ENCODE assay signal across 16 cellular contexts in the genomic region with DNA sequence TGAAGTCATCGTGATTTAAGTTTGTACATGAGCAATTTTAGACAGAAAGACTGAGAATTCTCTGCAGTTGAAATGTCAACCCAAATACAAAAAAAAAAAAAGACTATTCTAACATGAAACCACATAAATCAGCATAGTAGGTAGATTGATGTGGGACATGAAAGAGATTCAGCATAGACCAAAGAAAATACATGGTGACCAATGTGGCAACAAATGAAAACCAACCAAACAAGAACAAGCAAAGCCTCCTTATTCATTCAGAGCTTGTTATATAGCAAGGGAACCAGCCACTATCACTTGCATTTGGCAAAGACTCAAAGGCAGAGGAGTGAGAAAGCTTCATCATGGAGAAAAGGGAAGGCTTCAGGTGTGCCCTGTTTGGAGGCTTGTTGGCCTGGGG.
DNase-seq lines count a peak whose midpoint lies in the region; ATAC-seq and TF ChIP-seq lines count a peak whose summit lies in the region.
"Had no signal": no experiment of that assay in that cellular context is flagged by ENCODE, and none has a peak within 500 bp of the region (broad histone marks: within the 10 kb centered on the region; RNA-seq: fewer than 3 reads in every experiment).

No MANE protein-coding gene starts in this region.

- H3K4me1 Mint-ChIP-seq in activated naive CD8-positive, alpha-beta T cell treated with anti-CD3 and anti-CD28 coated beads, Interleukin-2, amount 10 ng/mL, durations not matched to agents 7 days and 5 days, result peaks cover 29% of the 10 kb centered on the region
- peaks cover 3% of the 10 kb centered on the region for H3K4me1 Mint-ChIP-seq in activated naive CD8-positive, alpha-beta T cell treated with anti-CD3 and anti-CD28 coated beads, Interleukin-2, amount 50 U/mL, for 24 hours

- peaks cover 8 to 18% of the 10 kb centered on the region in 2 experiments; a peak in 3 of 4 replicates for H3K4me1 ChIP-seq in SK-N-SH (ENCODE audit: control insufficient read depth in 1 of 2, insufficient read depth in 2 of 2, low read depth in 1 of 2, low read length in 1 of 2)
- H3K4me1 ChIP-seq in smooth muscle cell (ENCODE audit: low read depth), result peaks cover 6% of the 10 kb centered on the region
- H3K4me1 ChIP-seq: HAP-1 had no signal

- POLR2A ChIA-PET in SK-N-SH (lab: Yijun Ruan, JAX), result no interaction called here
- POLR2A ChIA-PET in activated naive CD8-positive, alpha-beta T cell treated with anti-CD3 and anti-CD28 coated beads, Interleukin-2, amount 10 ng/mL, durations not matched to agents 7 days and 5 days (lab: Charles Lee), result interaction anchor here (0.7 kb wide), 1 partner anchor 288 kb away, joined by 3 read pairs; no protein-coding TSS in a partner anchor

- CTCF ChIA-PET in SK-N-SH (lab: Yijun Ruan, JAX), result interaction anchor here (1.2 to 1.8 kb wide), 3 partner anchors 26 to 385 kb away, joined by 3 to 7 read pairs (median 3); no protein-coding TSS in a partner anchor

- H3K27me3 Mint-ChIP-seq in activated naive CD8-positive, alpha-beta T cell treated with anti-CD3 and anti-CD28 coated beads, Interleukin-2, amount 10 ng/mL, durations not matched to agents 7 days and 5 days, result peaks cover 46% of the 10 kb centered on the region
- peaks cover 33% of the 10 kb centered on the region for H3K27me3 Mint-ChIP-seq in activated naive CD8-positive, alpha-beta T cell treated with anti-CD3 and anti-CD28 coated beads, Interleukin-2, amount 50 U/mL, for 24 hours

- 63% methylated on average over 1 of the region's 1 CpG for WGBS in SK-N-SH (ENCODE audit: low lambda C conversion rate)
- WGBS in smooth muscle cell (ENCODE audit: low lambda C conversion rate), result 90% methylated on average over 1 of the region's 1 CpG

- in situ Hi-C loops in ACHN (cut with HindIII; ENCODE audit: low pct_ligation_motif_present, low pct_unique_long_range_greater_than_20kb, low sequenced_read_pairs), result no loop called here

- TF ChIP-seq RAD21 in SK-N-SH (IDR thresholded peaks at IDR 0.05; ENCODE audit: low read length), result no peak

- H3K4me2 ChIP-seq in SK-N-SH, result peak overlapping the region; percentile 23; the same call in 1 of the 2 replicates
- H3K4me2 ChIP-seq in smooth muscle cell, result no peak overlapping the region

- no peaks in the 10 kb centered on the region; the same call in 1 of the 2 replicates for H3K27me3 ChIP-seq in SK-N-SH (ENCODE audit: insufficient read depth)
- H3K27me3 ChIP-seq in WERI-Rb-1 (ENCODE audit: insufficient read depth, low read depth, severe bottlenecking), result peaks cover 3% of the 10 kb centered on the region
- no peaks in the 10 kb centered on the region for H3K27me3 ChIP-seq in smooth muscle cell (ENCODE audit: low read depth)

- no peak for TF ChIP-seq EP300 in SK-N-SH (IDR thresholded peaks at IDR 0.05; ENCODE audit: borderline replicate concordance in 1 of 2, low read depth in 1 of 2, low read length in 1 of 2)

- peaks cover 4% of the 10 kb centered on the region for H3K36me3 Mint-ChIP-seq in activated naive CD8-positive, alpha-beta T cell treated with anti-CD3 and anti-CD28 coated beads, Interleukin-2, amount 10 ng/mL, durations not matched to agents 7 days and 5 days
- no peaks in the 10 kb centered on the region for H3K36me3 Mint-ChIP-seq in activated naive CD8-positive, alpha-beta T cell treated with anti-CD3 and anti-CD28 coated beads, Interleukin-2, amount 50 U/mL, for 24 hours (ENCODE audit: low read depth)

- no peaks in the 10 kb centered on the region for H3K36me3 ChIP-seq in SK-N-SH (replicated peaks in 1 of 2; ENCODE audit: control insufficient read depth in 1 of 2, insufficient read depth in 2 of 2, low read length in 1 of 2)
- no peaks in the 10 kb centered on the region for H3K36me3 ChIP-seq in WERI-Rb-1
- no peaks in the 10 kb centered on the region for H3K36me3 ChIP-seq in smooth muscle cell (ENCODE audit: low read depth)
- H3K36me3 ChIP-seq: HAP-1 had no signal

- TF ChIP-seq CTCF in SK-N-SH (IDR thresholded peaks at IDR 0.05), result no peak
- TF ChIP-seq CTCF in WERI-Rb-1 (IDR thresholded peaks at IDR 0.05; ENCODE audit: low read depth, low read length), result no peak
- no peak for TF ChIP-seq CTCF in smooth muscle cell (IDR thresholded peaks at IDR 0.05; ENCODE audit: borderline replicate concordance, insufficient read depth, poor library complexity, severe bottlenecking)

- no peak for ATAC-seq in SK-N-SH treated with all-trans-retinoic acid at 6 μM for 48 hours
- no peak for ATAC-seq in activated naive CD8-positive, alpha-beta T cell treated with anti-CD3 and anti-CD28 coated beads, Interleukin-2, amount 10 ng/mL, durations not matched to agents 7 days and 5 days (ENCODE audit: low read depth)
- no peak for ATAC-seq in activated naive CD8-positive, alpha-beta T cell treated with anti-CD3 and anti-CD28 coated beads, Interleukin-2, amount 50 U/mL, for 24 hours
- ATAC-seq in HG02981 (IDR thresholded peaks at IDR 0.05; ENCODE audit: unreplicated experiment), result no peak

- H3K27ac ChIP-seq in SK-N-SH (ENCODE audit: low read depth in 2 of 2, low read length in 1 of 2), result no peak overlapping the region
- H3K27ac ChIP-seq in WERI-Rb-1, result peak overlapping the region; percentile 42; the same call in 1 of the 2 replicates
- no peak overlapping the region for H3K27ac ChIP-seq in smooth muscle cell (ENCODE audit: low read depth)

- H3K4me3 ChIP-seq in SK-N-SH (ENCODE audit: low read depth in 2 of 2, low read length in 1 of 2), result no peak overlapping the region
- H3K4me3 ChIP-seq in WERI-Rb-1 (ENCODE audit: low read depth, low read length), result no peak overlapping the region
- H3K4me3 ChIP-seq in smooth muscle cell, result no peak overlapping the region
- H3K4me3 ChIP-seq: HAP-1 had no signal

- H3K4me3 Mint-ChIP-seq in activated naive CD8-positive, alpha-beta T cell treated with anti-CD3 and anti-CD28 coated beads, Interleukin-2, amount 10 ng/mL, durations not matched to agents 7 days and 5 days, result peak overlapping the region; percentile 56
- no peak overlapping the region for H3K4me3 Mint-ChIP-seq in activated naive CD8-positive, alpha-beta T cell treated with anti-CD3 and anti-CD28 coated beads, Interleukin-2, amount 50 U/mL, for 24 hours

- H3K9ac ChIP-seq in SK-N-SH, result no peak overlapping the region
- no peak overlapping the region for H3K9ac ChIP-seq in smooth muscle cell (ENCODE audit: low read depth)

- H2AFZ ChIP-seq in SK-N-SH (ENCODE audit: low read depth) (no peak overlapping the region), smooth muscle cell (ENCODE audit: low read depth) (peak overlapping the region; percentile 13)

- H3K9me3 ChIP-seq in SK-N-SH (no peaks in the 10 kb centered on the region), WERI-Rb-1 (ENCODE audit: severe bottlenecking) (no peaks in the 10 kb centered on the region), smooth muscle cell (replicated peaks; ENCODE audit: low read depth) (no peaks in the 10 kb centered on the region)
- H3K9me3 ChIP-seq: HAP-1 had no signal

- no peak for DNase-seq in SK-N-SH
- DNase-seq in activated naive CD8-positive, alpha-beta T cell treated with anti-CD3 and anti-CD28 coated beads, Interleukin-2, amount 10 ng/mL, durations not matched to agents 7 days and 5 days, result no peak
- no peak for DNase-seq in activated naive CD8-positive, alpha-beta T cell treated with anti-CD3 and anti-CD28 coated beads, Interleukin-2, amount 50 U/mL, for 24 hours
- DNase-seq in WERI-Rb-1, result no peak
- DNase-seq in smooth muscle cell (lab: John Stamatoyannopoulos, UW; ENCODE audit: unreplicated experiment), result no peak
- DNase-seq in ACHN, result no peak
- DNase-seq: 8988T, C1 segment of cervical spinal cord, DMS 273 treated with DMSO at 0.1 percent for 48 hours, MM.1S, NCI-H1092 treated with DMSO at 0.1 percent for 48 hours, NCI-H2081 treated with DMSO at 0.1 percent for 48 hours, NCI-H510A treated with DMSO at 0.1 percent for 48 hours had no signal

- H3F3A ChIP-seq in SK-N-SH (replicated peaks; ENCODE audit: insufficient read depth) (no peaks in the 10 kb centered on the region), smooth muscle cell (ENCODE audit: low read depth) (no peaks in the 10 kb centered on the region)

- H3K27ac Mint-ChIP-seq in activated naive CD8-positive, alpha-beta T cell treated with anti-CD3 and anti-CD28 coated beads, Interleukin-2, amount 10 ng/mL, durations not matched to agents 7 days and 5 days, result peak overlapping the region; percentile 30
- no peak overlapping the region for H3K27ac Mint-ChIP-seq in activated naive CD8-positive, alpha-beta T cell treated with anti-CD3 and anti-CD28 coated beads, Interleukin-2, amount 50 U/mL, for 24 hours

- H4K20me1 ChIP-seq in SK-N-SH (ENCODE audit: insufficient read depth), result no peaks in the 10 kb centered on the region
- H4K20me1 ChIP-seq in smooth muscle cell (ENCODE audit: low read depth), result no peaks in the 10 kb centered on the region

- H3K9me3 Mint-ChIP-seq in activated naive CD8-positive, alpha-beta T cell treated with anti-CD3 and anti-CD28 coated beads, Interleukin-2, amount 10 ng/mL, durations not matched to agents 7 days and 5 days, result no peaks in the 10 kb centered on the region
- H3K9me3 Mint-ChIP-seq in activated naive CD8-positive, alpha-beta T cell treated with anti-CD3 and anti-CD28 coated beads, Interleukin-2, amount 50 U/mL, for 24 hours, result no peaks in the 10 kb centered on the region

- H3K9me2 ChIP-seq in SK-N-SH, result no peaks in the 10 kb centered on the region

- H3K79me2 ChIP-seq in SK-N-SH (ENCODE audit: insufficient read depth) (no peaks in the 10 kb centered on the region), smooth muscle cell (ENCODE audit: low read depth) (no peaks in the 10 kb centered on the region)

TF ChIP-seq in SK-N-SH, 30 proteins besides CTCF, POLR2A, EP300 and RAD21 (continues in another document):
- no peak for TF ChIP-seq YY1 (IDR thresholded peaks at IDR 0.05; ENCODE audit: low read depth)

TF ChIP-seq in SK-N-SH treated with all-trans-retinoic acid at 6 μM for 48 hours, 23 proteins besides CTCF, POLR2A, EP300 and RAD21:
- no peak for TF ChIP-seq RARB (CRISPR knock-in tag; IDR thresholded peaks at IDR 0.05)
- TF ChIP-seq OSR1 (CRISPR knock-in tag; IDR thresholded peaks at IDR 0.05), result no peak
- no peak for TF ChIP-seq ISL1 (CRISPR knock-in tag; IDR thresholded peaks at IDR 0.05)
- TF ChIP-seq ARNTL (CRISPR knock-in tag; IDR thresholded peaks at IDR 0.05; ENCODE audit: borderline replicate concordance, low read depth), result no peak
- TF ChIP-seq ZFP3 (CRISPR knock-in tag; IDR thresholded peaks at IDR 0.05), result no peak
